Comparison of ENCODE assay signal across 2 cellular contexts in genomic region chr19:676007-676342, GRCh38.
TF ChIP-seq lines count a peak whose summit lies in the region.

No MANE protein-coding gene starts in this region.

TF ChIP-seq in GM23338, 12 proteins besides CTCF, POLR2A, EP300 and RAD21:
- no peak for TF ChIP-seq ZNF462 (CRISPR knock-in tag; IDR thresholded peaks at IDR 0.05)
- no peak for TF ChIP-seq ETS1 (IDR thresholded peaks at IDR 0.05)
- TF ChIP-seq EZH2phosphoT487 (IDR thresholded peaks at IDR 0.05; ENCODE audit: unreplicated experiment) = no peak
- no peak for TF ChIP-seq ZNF114 (CRISPR knock-in tag; IDR thresholded peaks at IDR 0.05)
- TF ChIP-seq NANOG (IDR thresholded peaks at IDR 0.05; ENCODE audit: borderline replicate concordance) = no peak
- no peak for TF ChIP-seq REST (IDR thresholded peaks at IDR 0.05; ENCODE audit: unreplicated experiment)
- TF ChIP-seq ZNF331 (CRISPR knock-in tag; IDR thresholded peaks at IDR 0.05; ENCODE audit: low read depth) = no peak
- TF ChIP-seq POLR2AphosphoS5 (IDR thresholded peaks at IDR 0.05; ENCODE audit: low read depth) = no peak
- no peak for TF ChIP-seq JUNB (IDR thresholded peaks at IDR 0.05; ENCODE audit: unreplicated experiment)
- TF ChIP-seq CREB1 (CRISPR knock-in tag; IDR thresholded peaks at IDR 0.05; ENCODE audit: low read depth) = no peak
- no peak for TF ChIP-seq STAT1 (IDR thresholded peaks at IDR 0.05; ENCODE audit: unreplicated experiment)
- no peak for TF ChIP-seq EZH2 (IDR thresholded peaks at IDR 0.05; ENCODE audit: low read depth, unreplicated experiment)

TF ChIP-seq in GM12878, 131 proteins besides CTCF, POLR2A, EP300 and RAD21:
- no peak for TF ChIP-seq ATF2 (IDR thresholded peaks at IDR 0.05; ENCODE audit: low read length)
- no peak for TF ChIP-seq LARP7 (IDR thresholded peaks at IDR 0.05)
- no peak for TF ChIP-seq BACH1 (IDR thresholded peaks at IDR 0.05; ENCODE audit: borderline replicate concordance)
- no peak for TF ChIP-seq BCL11A (IDR thresholded peaks at IDR 0.05; ENCODE audit: low read depth, low read length)
- no peak for TF ChIP-seq HSF1 (IDR thresholded peaks at IDR 0.05; ENCODE audit: low read depth, low read length)
- TF ChIP-seq RBBP5 (conservative IDR thresholded peaks at IDR 0.05) = no peak
- no peak for TF ChIP-seq SP1 (IDR thresholded peaks at IDR 0.05; ENCODE audit: low read depth, low read length)
- no peak for TF ChIP-seq FOXM1 (IDR thresholded peaks at IDR 0.05; ENCODE audit: low read depth, low read length)
- no peak for TF ChIP-seq CREM (IDR thresholded peaks at IDR 0.05; ENCODE audit: low read depth)
- no peak for TF ChIP-seq SPI1 (IDR thresholded peaks at IDR 0.05; ENCODE audit: borderline replicate concordance, insufficient read depth, low read depth, low read length)
- TF ChIP-seq CEBPB (IDR thresholded peaks at IDR 0.05; ENCODE audit: borderline replicate concordance in 1 of 2, low read depth in 2 of 2, low read length in 2 of 2) = no peak
- TF ChIP-seq JUNB (IDR thresholded peaks at IDR 0.05) = no peak
- no peak for TF ChIP-seq MYB (IDR thresholded peaks at IDR 0.05; ENCODE audit: borderline replicate concordance, low read depth, low read length)
- no peak for TF ChIP-seq HCFC1 (IDR thresholded peaks at IDR 0.05; ENCODE audit: low read length)
- TF ChIP-seq SUZ12 (IDR thresholded peaks at IDR 0.05; ENCODE audit: unreplicated experiment) = no peak
- TF ChIP-seq SMAD1 (IDR thresholded peaks at IDR 0.05; ENCODE audit: low read depth, partially characterized antibody) = no peak
